ENCODE assay signal across 8 cellular contexts in the genomic region with DNA sequence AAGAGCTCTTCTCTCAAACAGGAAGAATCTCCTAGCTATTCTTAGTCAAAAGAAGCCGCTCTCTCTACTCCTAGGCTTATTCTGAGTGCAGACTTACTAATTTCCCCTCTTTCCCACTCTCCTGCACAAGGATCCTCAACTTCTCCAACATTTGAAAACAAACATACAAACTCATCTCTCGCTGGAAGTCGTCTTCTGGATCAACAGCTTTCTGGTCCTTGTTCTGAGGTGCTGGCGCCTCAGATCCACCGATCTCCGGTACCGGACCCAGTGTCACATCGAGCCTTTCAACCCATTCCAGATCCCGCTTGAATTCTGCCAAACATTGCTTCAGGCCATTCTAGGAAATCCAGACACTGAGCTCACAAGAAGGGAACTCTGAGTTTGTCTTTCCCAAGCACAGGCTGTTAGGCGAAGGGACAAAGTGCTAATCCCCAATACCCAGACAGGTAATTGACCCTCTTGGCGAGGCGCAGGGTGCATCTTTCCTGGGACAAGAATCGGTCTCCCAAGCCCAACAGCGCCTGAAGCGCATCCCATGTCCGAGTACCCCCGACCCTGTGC. TPM values are rescaled to one million over a fixed set of nuclear protein-coding genes. Genes with fewer than 3 reads are reported as not detected.
DNase-seq lines count a peak whose midpoint lies in the region; ATAC-seq, FAIRE-seq and TF ChIP-seq lines count a peak whose summit lies in the region.

No MANE protein-coding gene starts in this region.

- H4K20me1 ChIP-seq in endothelial cell of umbilical vein (replicated peaks; ENCODE audit: control insufficient read depth, extremely low read depth, insufficient read depth, low read length): no peaks in the 10 kb centered on the region
- H4K20me1 ChIP-seq in osteoblast (ENCODE audit: insufficient read depth, low read length): no peaks in the 10 kb centered on the region

- peak; percentile 21 for ATAC-seq in GM19395 (IDR thresholded peaks at IDR 0.05; ENCODE audit: unreplicated experiment)
- ATAC-seq in HG02759 (IDR thresholded peaks at IDR 0.05; ENCODE audit: unreplicated experiment): no peak

- intact Hi-C loops in endothelial cell of umbilical vein (cut with micrococcal nuclease): no loop called here
- intact Hi-C loops in posterior vena cava (cut with DNase I): loop anchor here in 1 of 2 donors (10.0 kb wide), 1 partner anchor 1173 kb away; no protein-coding TSS in a partner anchor

- H3K9me1 ChIP-seq in endothelial cell of umbilical vein (replicated peaks; ENCODE audit: control insufficient read depth, extremely low read depth, insufficient read depth, low read length): no peaks in the 10 kb centered on the region

- peak overlapping the region; percentile 30 for H3K27ac ChIP-seq in endothelial cell of umbilical vein (ENCODE audit: insufficient read depth, low read depth, low read length)
- H3K27ac ChIP-seq in osteoblast (ENCODE audit: low read depth, low read length): peak overlapping the region; percentile 77

- H3K27me3 ChIP-seq in NT2/D1 (ENCODE audit: insufficient read depth, insufficient read length) (peaks cover 8% of the 10 kb centered on the region), endothelial cell of umbilical vein (ENCODE audit: control insufficient read depth in 2 of 2, insufficient read depth in 2 of 2, low read length in 2 of 2) (no peaks in the 10 kb centered on the region), osteoblast (ENCODE audit: insufficient read depth, low read length) (peaks cover 7% of the 10 kb centered on the region)

- BruUV-seq in endothelial cell of umbilical vein (replicated peaks; lab: Mats Ljungman, UMichigan): no TSS peak

- dilution Hi-C loops in endothelial cell of umbilical vein (cut with MboI; ENCODE audit: extremely low pct_ligation_motif_present, low sequenced_read_pairs): no loop called here

- peak overlapping the region; percentile 94 for H3K4me2 ChIP-seq in endothelial cell of umbilical vein (ENCODE audit: insufficient read depth, low read length)
- H3K4me2 ChIP-seq in osteoblast (ENCODE audit: insufficient read depth, low read length): peak overlapping the region; percentile 90

- H3K4me3 ChIP-seq in NT2/D1 (ENCODE audit: insufficient read length, low read depth) (peak overlapping the region; percentile 96), endothelial cell of umbilical vein (replicated peaks in 1 of 3; ENCODE audit: insufficient read depth in 1 of 3, low read depth in 1 of 3, low read length in 3 of 3) (peak overlapping the region; percentile 6 to 81 (median 51)), osteoblast (ENCODE audit: insufficient read depth, low read length) (peak overlapping the region; percentile 81)

- H3K79me2 ChIP-seq in endothelial cell of umbilical vein (ENCODE audit: control insufficient read depth, insufficient read depth, low read length): peaks cover 30% of the 10 kb centered on the region
- H3K79me2 ChIP-seq in osteoblast (ENCODE audit: insufficient read depth, low read length): peaks cover 36% of the 10 kb centered on the region

- no peak for TF ChIP-seq CTCF in endothelial cell of umbilical vein (IDR thresholded peaks at IDR 0.05; ENCODE audit: extremely low read depth in 1 of 2, insufficient read depth in 1 of 2, low read depth in 1 of 2, low read length in 2 of 2)
- no peak for TF ChIP-seq CTCF in osteoblast (IDR thresholded peaks at IDR 0.05; ENCODE audit: extremely low read depth, low read depth, low read length)

- H3K4me1 ChIP-seq in NT2/D1 (ENCODE audit: insufficient read depth, insufficient read length): no peaks in the 10 kb centered on the region
- peaks cover 12% of the 10 kb centered on the region for H3K4me1 ChIP-seq in endothelial cell of umbilical vein (ENCODE audit: control insufficient read depth, extremely low read depth, insufficient read depth, low read length)
- peaks cover 4% of the 10 kb centered on the region for H3K4me1 ChIP-seq in osteoblast (ENCODE audit: insufficient read depth, low read length)

- POLR2A ChIA-PET in endothelial cell of umbilical vein (lab: Charles Lee): interaction anchor here (3.5 kb wide), 1 partner anchor 35 kb away, joined by 23 read pairs; no protein-coding TSS in a partner anchor

- H3K9me3 ChIP-seq in NT2/D1 (ENCODE audit: insufficient read depth, low read length) (peaks cover 14% of the 10 kb centered on the region), endothelial cell of umbilical vein (replicated peaks; ENCODE audit: control insufficient read depth, insufficient read depth, low read length) (no peaks in the 10 kb centered on the region), osteoblast (ENCODE audit: low read depth, low read length) (no peaks in the 10 kb centered on the region)

- no peak for DNase-seq in NT2/D1 (ENCODE audit: low read depth, low spot score)
- peak; percentile 6 for DNase-seq in endothelial cell of umbilical vein (ENCODE audit: low read depth, low spot score)
- peak; percentile 53 for DNase-seq in osteoblast (ENCODE audit: insufficient read length, low spot score, missing footprints)
- no peak for DNase-seq in posterior vena cava (ENCODE audit: low spot score)
- DNase-seq in LoVo (ENCODE audit: low spot score): no peak
- no peak for DNase-seq in NCI-H146 (lab: John Stamatoyannopoulos, UW)

- peak overlapping the region; percentile 77 for H2AFZ ChIP-seq in endothelial cell of umbilical vein (ENCODE audit: low read depth, low read length)
- H2AFZ ChIP-seq in osteoblast (ENCODE audit: low read length): peak overlapping the region; percentile 93

- H3K36me3 ChIP-seq in NT2/D1 (ENCODE audit: insufficient read depth, insufficient read length, low read length): peaks cover 46% of the 10 kb centered on the region
- peaks cover 8 to 15% of the 10 kb centered on the region in 2 experiments for H3K36me3 ChIP-seq in endothelial cell of umbilical vein (ENCODE audit: control insufficient read depth in 2 of 2, extremely low read depth in 1 of 2, insufficient read depth in 2 of 2, low read length in 2 of 2)
- peaks cover 41% of the 10 kb centered on the region for H3K36me3 ChIP-seq in osteoblast (ENCODE audit: insufficient read depth, low read length)

- H3K9ac ChIP-seq in NT2/D1 (ENCODE audit: insufficient read length, low read depth): peak overlapping the region; percentile 98
- peak overlapping the region; percentile 43 for H3K9ac ChIP-seq in endothelial cell of umbilical vein (replicated peaks; ENCODE audit: extremely low read depth, insufficient read depth, low read length)

- CTCF ChIA-PET in endothelial cell of umbilical vein (lab: Charles Lee): interaction anchor here (1.1 to 2.3 kb wide), 9 partner anchors 18 to 258 kb away, joined by 3 to 14 read pairs (median 6); no protein-coding TSS in a partner anchor

- no peak for TF ChIP-seq POLR2A in endothelial cell of umbilical vein (IDR thresholded peaks at IDR 0.05; ENCODE audit: low read depth, low read length)

- FAIRE-seq in endothelial cell of umbilical vein (lab: Jason Lieb, UNC): peak; percentile 50

TF ChIP-seq in endothelial cell of umbilical vein, 7 proteins besides CTCF, POLR2A, EP300 and RAD21:
- TF ChIP-seq JUN (IDR thresholded peaks at IDR 0.05; ENCODE audit: borderline replicate concordance, insufficient read depth, insufficient read length, low read depth) (no peak), GATA2 (IDR thresholded peaks at IDR 0.05; ENCODE audit: insufficient read depth, insufficient read length, low read depth, low read length) (no peak), FOS (IDR thresholded peaks at IDR 0.05; ENCODE audit: borderline replicate concordance, insufficient read depth, low read length) (no peak)
- TF ChIP-seq, protein P1, sequence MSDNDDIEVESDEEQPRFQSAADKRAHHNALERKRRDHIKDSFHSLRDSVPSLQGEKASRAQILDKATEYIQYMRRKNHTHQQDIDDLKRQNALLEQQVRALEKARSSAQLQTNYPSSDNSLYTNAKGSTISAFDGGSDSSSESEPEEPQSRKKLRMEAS (IDR thresholded peaks at IDR 0.05; ENCODE audit: insufficient read depth, insufficient read length): no peak
TF ChIP-seq in endothelial cell of umbilical vein: peak in this region for 0.

RNA-seq across cellular contexts. Expression of a gene that starts 0.7 kb away (rescaled TPM):
- total RNA-seq in endothelial cell of umbilical vein (104 and 105 TPM in 2 replicates), osteoblast (46.3 and 50.7 TPM in 2 replicates), posterior vena cava (10 to 100 TPM; 27.3 to 42.4 TPM)
- 32.1 and 47.8 TPM in 2 replicates for polyA plus RNA-seq in endothelial cell of umbilical vein
- polyA plus RNA-seq in endothelial cell of umbilical vein (2011; cell fraction: cytosol; rRNA removed): 82.4 and 90.7 TPM in 2 replicates
- 71.7 and 74.9 TPM in 2 replicates for polyA plus RNA-seq in endothelial cell of umbilical vein (2011; cell fraction: nucleus; rRNA removed)
- polyA plus RNA-seq in endothelial cell of umbilical vein (2012): 95.8 and 145 TPM in 2 replicates
- 37.6 and 43.6 TPM in 2 replicates for polyA minus RNA-seq in endothelial cell of umbilical vein
- polyA minus RNA-seq in endothelial cell of umbilical vein (2011; cell fraction: cytosol; rRNA and poly(A)+ RNA removed): 43.0 TPM
- 28.8 and 32.4 TPM in 2 replicates for polyA minus RNA-seq in endothelial cell of umbilical vein (2011; cell fraction: nucleus; rRNA and poly(A)+ RNA removed)

RNA-seq across cellular contexts. Expression of a gene that starts 0.7 kb away (rescaled TPM):
- 0.28 and 0.88 TPM in 2 replicates for total RNA-seq in endothelial cell of umbilical vein
- polyA plus RNA-seq in endothelial cell of umbilical vein: 0.83 and 0.91 TPM in 2 replicates
- 0.62 and 1.0 TPM in 2 replicates for polyA plus RNA-seq in endothelial cell of umbilical vein (2011; cell fraction: cytosol; rRNA removed)
- polyA plus RNA-seq in endothelial cell of umbilical vein (2011; cell fraction: nucleus; rRNA removed): 5.5 and 6.1 TPM in 2 replicates
- polyA plus RNA-seq in endothelial cell of umbilical vein (2012): 0.54 and 0.68 TPM in 2 replicates
- polyA minus RNA-seq in endothelial cell of umbilical vein: 0.62 and 0.68 TPM in 2 replicates
- 0.41 TPM for polyA minus RNA-seq in endothelial cell of umbilical vein (2011; cell fraction: cytosol; rRNA and poly(A)+ RNA removed)
- polyA minus RNA-seq in endothelial cell of umbilical vein (2011; cell fraction: nucleus; rRNA and poly(A)+ RNA removed): 0.72 and 0.87 TPM in 2 replicates
- total RNA-seq in osteoblast: under 0.01 TPM in 1 of 2 replicates, not detected in the other
- under 1 TPM in 1 of 2 donors, not detected in 1; 0.09 TPM for total RNA-seq in posterior vena cava

Comparison
In these comparisons a context has a peak if more than half of its experiments do, and no peak if none do; other contexts are left out.
1. DNase-seq: peak in endothelial cell of umbilical vein (single experiment) and osteoblast (single experiment); none in NT2/D1 (single experiment), posterior vena cava (single experiment), LoVo (single experiment) and NCI-H146 (single experiment).
2. Peak in every context shown above with its lines, with median percentiles within 50 percentile points of each other: H3K4me3 ChIP-seq.